In the genomic region with DNA sequence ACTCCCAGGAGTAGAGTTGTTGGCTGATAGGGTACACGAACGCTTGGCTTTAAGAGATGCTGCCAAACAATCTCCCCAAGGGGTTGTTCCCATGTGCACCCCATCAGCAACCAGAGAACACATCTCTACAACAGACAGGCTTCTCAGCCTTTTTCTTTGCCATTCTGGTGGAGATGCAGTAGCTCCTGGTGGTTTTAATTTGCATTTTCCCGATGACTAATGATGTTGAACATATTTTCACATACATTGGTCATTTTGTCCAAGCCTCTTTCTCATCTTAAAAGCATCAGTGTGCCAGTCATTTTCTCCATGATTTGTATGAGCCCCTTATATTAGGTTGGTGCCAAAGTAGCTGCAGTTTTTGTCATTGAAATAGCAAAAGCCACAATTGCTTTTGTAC, we compare ENCODE assay signal across 31 cellular contexts. TPM values are rescaled to one million over a fixed set of nuclear protein-coding genes. Genes with fewer than 3 reads are reported as not detected.
DNase-seq lines count a peak whose midpoint lies in the region; ATAC-seq, FAIRE-seq and TF ChIP-seq lines count a peak whose summit lies in the region.
"Had no signal": no experiment of that assay in that cellular context is flagged by ENCODE, and none has a peak within 500 bp of the region (broad histone marks: within the 10 kb centered on the region; RNA-seq: fewer than 3 reads in every experiment).

No MANE protein-coding gene starts in this region.

- TF ChIP-seq RAD21 in GM12878 (IDR thresholded peaks at IDR 0.05; ENCODE audit: insufficient read depth, low read depth, low read length), result no peak

- no peak overlapping the region for H3K4me3 ChIP-seq in GM12878
- H3K4me3 ChIP-seq in gastrocnemius medialis, result no peak overlapping the region
- H3K4me3 ChIP-seq: adrenal gland, body of pancreas, mucosa of descending colon, SJSA1 had no signal

- in situ Hi-C loops in GM12878 (cut with MboI) (no loop called here), gastrocnemius medialis (cut with MboI; ENCODE audit: low sequenced_read_pairs in 4 of 4) (no loop called here)

- POLR2A ChIA-PET in GM12878 (lab: Charles Lee), result interaction anchor here (0.6 to 1.4 kb wide), 3 partner anchors 21 to 80 kb away, joined by 3 read pairs; a partner anchor contains a TSS

- SMC1A ChIA-PET in GM12878 (lab: Charles Lee; ENCODE audit: uncharacterized antibody, unreplicated experiment), result interaction anchor here (0.8 kb wide), 1 partner anchor 163 kb away, joined by 5 read pairs; no protein-coding TSS in a partner anchor

- no peak for TF ChIP-seq EP300 in GM12878 (IDR thresholded peaks at IDR 0.05; ENCODE audit: borderline replicate concordance in 1 of 2, control insufficient read depth in 1 of 2, low read depth in 2 of 2, low read length in 2 of 2)

- H3K36me3 ChIP-seq in GM12878 (ENCODE audit: control insufficient read depth in 2 of 2, insufficient read depth in 2 of 2, low read length in 1 of 2) (no peaks in the 10 kb centered on the region), gastrocnemius medialis (no peaks in the 10 kb centered on the region)
- H3K36me3 ChIP-seq: adrenal gland, SJSA1 had no signal

- no peak for ATAC-seq in GM12878
- ATAC-seq in gastrocnemius medialis, result no peak
- ATAC-seq: body of pancreas; mucosa of descending colon; natural killer cell treated with Interleukin-12 subunit alpha and Interleukin-12 subunit beta and Interleukin-15 and Interleukin-18, amount 100 ng/mL, for 72 hours had no signal

- no peaks in the 10 kb centered on the region for H3K79me2 ChIP-seq in GM12878 (ENCODE audit: control insufficient read depth, insufficient read depth, low read length)

- FAIRE-seq in GM12891 (lab: Jason Lieb, UNC), result peak; percentile 50
- FAIRE-seq in GM12878 (lab: Jason Lieb, UNC), result no peak
- FAIRE-seq: RCC 7860 had no signal

- no peaks in the 10 kb centered on the region for H4K20me1 ChIP-seq in GM12878 (ENCODE audit: control insufficient read depth, insufficient read depth)

- no peak overlapping the region for H2AFZ ChIP-seq in GM12878 (ENCODE audit: control insufficient read depth, low read depth, low read length)

- H3K9me3 ChIP-seq in GM12878 (replicated peaks; ENCODE audit: control insufficient read depth, insufficient read depth, low read length) (peaks cover 2% of the 10 kb centered on the region; the same call in 1 of the 3 replicates), gastrocnemius medialis (no peaks in the 10 kb centered on the region)
- H3K9me3 ChIP-seq: adrenal gland, body of pancreas, mucosa of descending colon, SJSA1 had no signal

- TF ChIP-seq CTCF in GM12878 (IDR thresholded peaks at IDR 0.05 in 2 of 3, conservative IDR thresholded peaks at IDR 0.05 in 1 of 3; ENCODE audit: control insufficient read depth in 2 of 3, extremely low read depth in 1 of 3, insufficient read depth in 1 of 3, low read depth in 3 of 3, low read length in 3 of 3), result no peak
- TF ChIP-seq CTCF in gastrocnemius medialis (IDR thresholded peaks at IDR 0.05 in 4 of 5, conservative IDR thresholded peaks at IDR 0.05 in 1 of 5), result no peak

- BruUV-seq in GM12878 (replicated peaks; lab: Mats Ljungman, UMichigan), result no TSS peak

- H3K27me3 ChIP-seq in GM12878 (replicated peaks in 1 of 2; ENCODE audit: control insufficient read depth in 2 of 2, insufficient read depth in 2 of 2, low read length in 1 of 2), result no peaks in the 10 kb centered on the region
- H3K27me3 ChIP-seq in gastrocnemius medialis, result no peaks in the 10 kb centered on the region
- H3K27me3 ChIP-seq: adrenal gland, body of pancreas, foreskin keratinocyte, SJSA1 had no signal

- CTCF ChIA-PET in GM12878 (lab: Yijun Ruan, JAX), result interaction anchor here (1.2 to 1.9 kb wide), 3 partner anchors 55 to 137 kb away, joined by 3 to 6 read pairs (median 3); no protein-coding TSS in a partner anchor

- TF ChIP-seq POLR2A in GM12891 (IDR thresholded peaks at IDR 0.05; ENCODE audit: low read depth, low read length) (no peak), GM12878 (IDR thresholded peaks at IDR 0.05; ENCODE audit: low read depth, low read length) (no peak), gastrocnemius medialis (IDR thresholded peaks at IDR 0.05) (no peak)

- DNase-seq in NCI-H526 (lab: John Stamatoyannopoulos, UW) (peak; percentile 39 to 48), NCI-H526 treated with DMSO at 0.1 percent for 48 hours (lab: John Stamatoyannopoulos, UW) (no peak), GM12891 (ENCODE audit: insufficient read length, low spot score) (no peak), GM12878 (ENCODE audit: low read depth, low spot score) (peak; percentile 8), fibroblast of the conjunctiva (ENCODE audit: low read depth) (peak; percentile 21), SHP77 (lab: John Stamatoyannopoulos, UW) (no peak), HUDEP-2 (lab: John Stamatoyannopoulos, UW; ENCODE audit: unreplicated experiment in 76 of 76) (no peak), gastrocnemius medialis (no peak)
- DNase-seq: activated CD8-positive, alpha-beta memory T cell treated with anti-CD3 and anti-CD28 coated beads for 24 hours; activated T-cell treated with anti-CD3 and anti-CD28 coated beads for 4 hours; adrenal gland; body of pancreas; COR-L47; GOT3; Karpas-422; kidney glomerular epithelial cell; mucosa of descending colon; NCI-H1417 treated with DMSO at 0.1 percent for 48 hours; NCI-H2081; NCI-H2227 treated with DMSO at 0.1 percent for 48 hours; NCI-H748 treated with DMSO at 0.1 percent for 48 hours; occipital lobe; stimulated activated CD4-positive, alpha-beta T cell treated with anti-CD3 and anti-CD28 coated beads, Interleukin-4, amount 100 ng/mL, for 4 hours; T-helper 9 cell had no signal

- H3K4me1 ChIP-seq in GM12878 (ENCODE audit: control insufficient read depth, insufficient read depth, low read length), result peaks cover 31% of the 10 kb centered on the region
- H3K4me1 ChIP-seq in gastrocnemius medialis, result no peaks in the 10 kb centered on the region
- H3K4me1 ChIP-seq: body of pancreas, SJSA1 had no signal

- RAD21 ChIA-PET in GM12878 (lab: Charles Lee; ENCODE audit: unreplicated experiment), result interaction anchor here (0.8 to 1.7 kb wide), 2 partner anchors 23 to 26 kb away, joined by 3 to 5 read pairs; a partner anchor contains a TSS

- no peak overlapping the region for H3K9ac ChIP-seq in GM12878 (ENCODE audit: control insufficient read depth, insufficient read depth, low read length)

- no peak overlapping the region for H3K4me2 ChIP-seq in GM12878 (ENCODE audit: control insufficient read depth, insufficient read depth)

- H3K27ac ChIP-seq in GM12878 (ENCODE audit: control insufficient read depth, insufficient read depth) (no peak overlapping the region), gastrocnemius medialis (no peak overlapping the region)
- H3K27ac ChIP-seq: 22Rv1, adrenal gland, body of pancreas, C4-2B, epithelial cell of prostate, foreskin keratinocyte, SJSA1 had no signal

- 46% methylated on average over 3 of the region's 3 CpGs for WGBS in GM12878 (ENCODE audit: insufficient coverage, insufficient replicate concordance, low lambda C conversion rate, missing lambda C conversion rate)

- intact Hi-C loops in GM12878 (cut with micrococcal nuclease; ENCODE audit: unreplicated experiment), result loop anchor here (10.0 kb wide), 1 partner anchor 138 kb away; a partner anchor contains a TSS
- intact Hi-C loops in gastrocnemius medialis (cut with DNase I; ENCODE audit: low total_unique reads), result loop anchor here (10.0 kb wide), 1 partner anchor 62 kb away; no protein-coding TSS in a partner anchor

TF ChIP-seq in GM12891, 5 proteins besides CTCF, POLR2A, EP300 and RAD21:
- no peak for TF ChIP-seq POU2F2 (IDR thresholded peaks at IDR 0.05; ENCODE audit: low read depth, low read length)

RNA-seq across cellular contexts. Expression of a gene that starts 21.8 kb away (rescaled TPM):
- polyA plus RNA-seq in GM12891 (2012; ENCODE audit: low read depth, missing spikeins), result 42.5 TPM
- total RNA-seq in GM12878 (2013; cell fraction: nucleolus; rRNA removed), result 48.9 and 54.3 TPM in 2 replicates
- total RNA-seq in GM12878 (2014; rRNA removed), result 86.7 and 92.6 TPM in 2 replicates
- 30.7 and 31.2 TPM in 2 replicates for total RNA-seq in GM12878 (2014; rRNA removed; fragmentation: Illumina TruSeq; extraction: Trizol)
- 115 and 126 TPM in 2 replicates for total RNA-seq in GM12878 (2021)
- 47.8 TPM for polyA plus RNA-seq in GM12878 (2011; ENCODE audit: low read depth)
- 36.1 and 106 TPM in 2 replicates for polyA plus RNA-seq in GM12878 (2011; rRNA removed)
- 89.5 and 113 TPM in 2 replicates for polyA plus RNA-seq in GM12878 (2011; cell fraction: cytosol; rRNA removed)
- polyA plus RNA-seq in GM12878 (2011; cell fraction: nucleus; rRNA removed), result 78.6 and 90.6 TPM in 2 replicates
- polyA plus RNA-seq in GM12878 (2012), result 84.3 and 96.6 TPM in 2 replicates
- polyA plus RNA-seq in GM12878 (2014; fragmentation: Illumina TruSeq; extraction: Trizol), result 54.0 and 92.0 TPM in 2 replicates
- polyA plus RNA-seq in GM12878 (2014; fragmentation: Nextera tagmentation; extraction: Ambion mirVana), result 10 to 100 TPM in 1 of 2 experiments, 1 to 10 TPM in 1; 4.2 to 13.8 TPM
- 67.8 and 79.5 TPM in 2 replicates for polyA plus RNA-seq in GM12878 (2014; rRNA removed)
- polyA plus RNA-seq in GM12878 (2016; fragmentation: Nextera tagmentation; extraction: Ambion mirVana), result 10 to 100 TPM; 46.1 to 47.8 TPM
- 90.8 and 101 TPM in 2 replicates for polyA minus RNA-seq in GM12878 (2011; rRNA and poly(A)+ RNA removed)
- polyA minus RNA-seq in GM12878 (2011; cell fraction: cytosol; rRNA and poly(A)+ RNA removed), result 66.6 and 73.7 TPM in 2 replicates
- polyA minus RNA-seq in GM12878 (2011; cell fraction: nucleus; rRNA and poly(A)+ RNA removed), result 26.7 and 44.7 TPM in 2 replicates
- 1 to 10 TPM; 2.5 to 7.3 (median 5.9) TPM for total RNA-seq in gastrocnemius medialis

RNA-seq across cellular contexts. Expression of a gene that starts 26.6 kb away (rescaled TPM):
- 84.1 TPM for polyA plus RNA-seq in GM12891 (2012; ENCODE audit: low read depth, missing spikeins)
- total RNA-seq in GM12878 (2013; cell fraction: nucleolus; rRNA removed), result 486 and 543 TPM in 2 replicates
- total RNA-seq in GM12878 (2014; rRNA removed) (83.2 and 89.2 TPM in 2 replicates), GM12878 (2014; rRNA removed; fragmentation: Illumina TruSeq; extraction: Trizol) (57.4 and 57.5 TPM in 2 replicates), GM12878 (2021) (83.1 and 90.2 TPM in 2 replicates), gastrocnemius medialis (10 to 100 TPM; 10.5 to 27.1 (median 16.0) TPM)
- polyA plus RNA-seq in GM12878 (2011; ENCODE audit: low read depth), result 55.1 TPM
- polyA plus RNA-seq in GM12878 (2011; rRNA removed) (62.0 and 75.2 TPM in 2 replicates), GM12878 (2014; fragmentation: Illumina TruSeq; extraction: Trizol) (51.4 and 57.4 TPM in 2 replicates), GM12878 (2014; fragmentation: Nextera tagmentation; extraction: Ambion mirVana) (10 to 100 TPM; 12.2 to 18.8 TPM), GM12878 (2014; rRNA removed) (88.9 and 89.0 TPM in 2 replicates), GM12878 (2016; fragmentation: Nextera tagmentation; extraction: Ambion mirVana) (10 to 100 TPM; 66.7 to 72.3 TPM)
- polyA plus RNA-seq in GM12878 (2011; cell fraction: cytosol; rRNA removed), result 73.7 and 88.1 TPM in 2 replicates
- 631 and 743 TPM in 2 replicates for polyA plus RNA-seq in GM12878 (2011; cell fraction: nucleus; rRNA removed)
- polyA plus RNA-seq in GM12878 (2012), result 104 and 105 TPM in 2 replicates
- polyA minus RNA-seq in GM12878 (2011; rRNA and poly(A)+ RNA removed), result 119 and 154 TPM in 2 replicates
- polyA minus RNA-seq in GM12878 (2011; cell fraction: cytosol; rRNA and poly(A)+ RNA removed), result 29.8 and 31.1 TPM in 2 replicates
- 209 and 266 TPM in 2 replicates for polyA minus RNA-seq in GM12878 (2011; cell fraction: nucleus; rRNA and poly(A)+ RNA removed)

Comparison
In these comparisons a context has a peak if more than half of its experiments do, and no peak if none do; other contexts are left out.
1. DNase-seq: peak in NCI-H526 (2 of 2), GM12878 (single experiment) and fibroblast of the conjunctiva (single experiment); none in NCI-H526 treated with DMSO at 0.1 percent for 48 hours (single experiment), GM12891 (single experiment), SHP77 (0 of 2), HUDEP-2 (0 of 76) and gastrocnemius medialis (0 of 2).